In the genomic region with DNA sequence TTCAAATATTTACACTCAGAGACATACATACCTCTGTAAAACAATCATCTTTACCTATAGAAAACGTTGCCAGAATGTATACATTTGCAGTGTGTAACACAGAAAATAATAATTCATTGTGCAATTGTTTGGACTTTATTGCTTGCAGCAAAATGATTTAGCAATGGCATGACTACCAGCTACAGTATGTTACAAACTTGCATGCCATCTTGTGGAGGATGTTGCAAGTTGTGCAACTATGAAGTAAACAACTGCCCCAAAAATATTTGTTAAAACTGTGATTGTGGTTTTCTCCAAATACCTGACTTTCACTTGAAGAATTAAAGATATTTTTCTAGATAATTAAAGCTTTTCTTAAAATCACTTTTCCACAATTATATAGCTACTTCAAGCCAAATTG, we compare ENCODE assay signal across 10 cellular contexts. TPM values are rescaled to one million over a fixed set of nuclear protein-coding genes. Genes with fewer than 3 reads are reported as not detected.
DNase-seq lines count a peak whose midpoint lies in the region; ATAC-seq and TF ChIP-seq lines count a peak whose summit lies in the region.
"Had no signal": no experiment of that assay in that cellular context is flagged by ENCODE, and none has a peak within 500 bp of the region (broad histone marks: within the 10 kb centered on the region; RNA-seq: fewer than 3 reads in every experiment).

No MANE protein-coding gene starts in this region.

- H3K27me3 Mint-ChIP-seq in type B pancreatic cell: peaks cover 4% of the 10 kb centered on the region
- peaks cover 1 to 11% (median 4%) of the 10 kb centered on the region in 5 donors for H3K27me3 Mint-ChIP-seq in naive thymus-derived CD8-positive, alpha-beta T cell
- H3K27me3 Mint-ChIP-seq in CD8-positive, alpha-beta memory T cell: peaks cover 0 to 17% of the 10 kb centered on the region in 2 donors

- intact Hi-C loops in heart right ventricle (cut with DNase I) (no loop called here), cardiac septum (cut with DNase I) (no loop called here)

- POLR2A ChIA-PET in naive thymus-derived CD8-positive, alpha-beta T cell (lab: Charles Lee): no interaction called here
- POLR2A ChIA-PET in CD8-positive, alpha-beta memory T cell (lab: Charles Lee): no interaction called here

- H3K9me3 ChIP-seq in heart right ventricle: no peaks in the 10 kb centered on the region
- no peaks in the 10 kb centered on the region for H3K9me3 ChIP-seq in CD8-positive, alpha-beta memory T cell (ENCODE audit: low read length)

- 5 to 13% methylated on average over 1 of the region's 1 CpG for WGBS in heart right ventricle, 2 donors

- peaks cover 0 to 10% (median 4%) of the 10 kb centered on the region in 7 donors for H3K27me3 ChIP-seq in heart right ventricle
- H3K27me3 ChIP-seq in CD8-positive, alpha-beta memory T cell (ENCODE audit: insufficient read depth, low read length, poor library complexity, severe bottlenecking): no peaks in the 10 kb centered on the region

- no peak for ATAC-seq in heart right ventricle
- no peak for ATAC-seq in naive thymus-derived CD8-positive, alpha-beta T cell

- H3K36me3 ChIP-seq in heart right ventricle: no peaks in the 10 kb centered on the region
- H3K36me3 ChIP-seq in CD8-positive, alpha-beta memory T cell (ENCODE audit: insufficient read depth, low read length): no peaks in the 10 kb centered on the region

- no peak for DNase-seq in heart right ventricle
- DNase-seq in cardiac septum (ENCODE audit: low spot score): no peak
- DNase-seq in RPMI8226: peak; percentile 10
- DNase-seq in fibroblast of the conjunctiva (ENCODE audit: low read depth): peak; percentile 46
- no peak for DNase-seq in type B pancreatic cell (ENCODE audit: extremely low spot score, unreplicated experiment)
- no peak for DNase-seq in NCI-H1930 (lab: John Stamatoyannopoulos, UW)
- DNase-seq in naive thymus-derived CD8-positive, alpha-beta T cell: no peak
- no peak for DNase-seq in CD8-positive, alpha-beta memory T cell
- DNase-seq: activated T-cell treated with anti-CD3 and anti-CD28 coated beads for 4 hours, DMS79 had no signal

- CTCF ChIA-PET in CD8-positive, alpha-beta memory T cell (lab: Charles Lee): no interaction called here

- H3K27ac ChIP-seq in heart right ventricle: no peak overlapping the region
- no peak overlapping the region for H3K27ac ChIP-seq in CD8-positive, alpha-beta memory T cell (ENCODE audit: low read depth, low read length)

- no peaks in the 10 kb centered on the region for H3K4me1 Mint-ChIP-seq in type B pancreatic cell (ENCODE audit: unreplicated experiment)
- no peaks in the 10 kb centered on the region for H3K4me1 Mint-ChIP-seq in naive thymus-derived CD8-positive, alpha-beta T cell
- no peaks in the 10 kb centered on the region for H3K4me1 Mint-ChIP-seq in CD8-positive, alpha-beta memory T cell

- H3K4me3 ChIP-seq in heart right ventricle: no peak overlapping the region
- no peak overlapping the region for H3K4me3 ChIP-seq in CD8-positive, alpha-beta memory T cell (ENCODE audit: low read length)

- TF ChIP-seq CTCF in heart right ventricle (IDR thresholded peaks at IDR 0.05): peak in 6 of 9 donors; percentile 13 to 49 (median 36)
- peak; percentile 65 for TF ChIP-seq CTCF in type B pancreatic cell (conservative IDR thresholded peaks at IDR 0.05)

- H3K36me3 Mint-ChIP-seq in type B pancreatic cell: no peaks in the 10 kb centered on the region
- no peaks in the 10 kb centered on the region for H3K36me3 Mint-ChIP-seq in naive thymus-derived CD8-positive, alpha-beta T cell
- no peaks in the 10 kb centered on the region for H3K36me3 Mint-ChIP-seq in CD8-positive, alpha-beta memory T cell

- H3K4me3 Mint-ChIP-seq in type B pancreatic cell: no peak overlapping the region
- no peak overlapping the region for H3K4me3 Mint-ChIP-seq in naive thymus-derived CD8-positive, alpha-beta T cell
- no peak overlapping the region for H3K4me3 Mint-ChIP-seq in CD8-positive, alpha-beta memory T cell

- no peaks in the 10 kb centered on the region for H3K4me1 ChIP-seq in heart right ventricle
- H3K4me1 ChIP-seq in CD8-positive, alpha-beta memory T cell (ENCODE audit: insufficient read depth, low read length): no peaks in the 10 kb centered on the region

- no peaks in the 10 kb centered on the region for H3K9me3 Mint-ChIP-seq in type B pancreatic cell
- H3K9me3 Mint-ChIP-seq in naive thymus-derived CD8-positive, alpha-beta T cell: no peaks in the 10 kb centered on the region
- no peaks in the 10 kb centered on the region for H3K9me3 Mint-ChIP-seq in CD8-positive, alpha-beta memory T cell

- H3K27ac Mint-ChIP-seq in type B pancreatic cell: no peak overlapping the region
- no peak overlapping the region for H3K27ac Mint-ChIP-seq in naive thymus-derived CD8-positive, alpha-beta T cell
- no peak overlapping the region for H3K27ac Mint-ChIP-seq in CD8-positive, alpha-beta memory T cell

RNA-seq across cellular contexts. Expression of a gene that starts 27.1 kb away (rescaled TPM):
- total RNA-seq in heart right ventricle (not detected), cardiac septum (not detected), type B pancreatic cell (ENCODE audit: low replicate concordance) (not detected in 2 replicates)
- not detected for polyA plus RNA-seq in heart right ventricle
- not detected for total RNA-seq in naive thymus-derived CD8-positive, alpha-beta T cell
- polyA plus RNA-seq in naive thymus-derived CD8-positive, alpha-beta T cell: not detected
- not detected for total RNA-seq in CD8-positive, alpha-beta memory T cell
- polyA plus RNA-seq in CD8-positive, alpha-beta memory T cell: not detected

Comparison
In these comparisons a context has a peak if more than half of its experiments do, and no peak if none do; other contexts are left out.
1. DNase-seq: peak in RPMI8226 (single experiment) and fibroblast of the conjunctiva (single experiment); none in heart right ventricle (0 of 2), cardiac septum (single experiment), type B pancreatic cell (single experiment), NCI-H1930 (0 of 2), naive thymus-derived CD8-positive, alpha-beta T cell (0 of 10) and CD8-positive, alpha-beta memory T cell (0 of 5).